Comparison of ENCODE assay signal across 29 cellular contexts in genomic region chr20:8519887-8520286, GRCh38.
"Had no signal": no experiment of that assay in that cellular context is flagged by ENCODE, and none has a peak within 500 bp of the region (broad histone marks: within the 10 kb centered on the region; RNA-seq: fewer than 3 reads in every experiment).

No MANE protein-coding gene starts in this region.

- H3K27ac Mint-ChIP-seq: naive thymus-derived CD4-positive, alpha-beta T cell; natural killer cell; nephron; neural progenitor cell; stimulated activated memory B cell treated with anti-CD40 and anti-IgM and Interleukin-4, amounts not matched to agents 10 μg/mL and 1 μg/mL and 100 μg/mL, for 72 hours; type B pancreatic cell had no signal

- H3K9me3 Mint-ChIP-seq: natural killer cell; nephron; neural progenitor cell; stimulated activated memory B cell treated with anti-CD40 and anti-IgM and Interleukin-4, amounts not matched to agents 10 μg/mL and 1 μg/mL and 100 μg/mL, for 72 hours; type B pancreatic cell had no signal

- H3K27ac ChIP-seq: neural progenitor cell, pancreas, prostate gland, right lobe of liver, sigmoid colon, suprapubic skin, testis, tibial artery, transverse colon, upper lobe of right lung, uterus had no signal

- H3K27me3 ChIP-seq: neural progenitor cell, pancreas, right lobe of liver, sigmoid colon, suprapubic skin, testis, tibial artery, transverse colon, upper lobe of right lung, uterus had no signal

- H3K4me3 ChIP-seq: neural progenitor cell, pancreas, prostate gland, right lobe of liver, sigmoid colon, suprapubic skin, testis, tibial artery, transverse colon, upper lobe of right lung, uterus had no signal

- H3K4me1 Mint-ChIP-seq: stimulated activated naive CD8-positive, alpha-beta T cell treated with anti-CD3 and anti-CD28 coated beads, Interleukin-15, amount 100 ng/mL, for 72 hours had no signal

- H3K27me3 Mint-ChIP-seq: stimulated activated memory B cell treated with anti-CD40 and anti-IgM and Interleukin-4, amounts not matched to agents 10 μg/mL and 1 μg/mL and 100 μg/mL, for 72 hours; stimulated activated naive CD8-positive, alpha-beta T cell treated with anti-CD3 and anti-CD28 coated beads, Interleukin-15, amount 100 ng/mL, for 72 hours; type B pancreatic cell had no signal

- H3K36me3 Mint-ChIP-seq: naive thymus-derived CD4-positive, alpha-beta T cell; natural killer cell; neural progenitor cell; stimulated activated memory B cell treated with anti-CD40 and anti-IgM and Interleukin-4, amounts not matched to agents 10 μg/mL and 1 μg/mL and 100 μg/mL, for 72 hours; type B pancreatic cell had no signal

- H3K9me3 ChIP-seq: pancreas, prostate gland, right lobe of liver, sigmoid colon, suprapubic skin, testis, tibial artery, transverse colon, upper lobe of right lung, uterus had no signal

- ATAC-seq: naive thymus-derived CD4-positive, alpha-beta T cell; natural killer cell; pancreas; right cardiac atrium; right lobe of liver; stimulated activated memory B cell treated with anti-CD40 and anti-IgM and Interleukin-4, amounts not matched to agents 10 μg/mL and 1 μg/mL and 100 μg/mL, for 72 hours; stimulated activated naive CD8-positive, alpha-beta T cell treated with anti-CD3 and anti-CD28 coated beads, Interleukin-15, amount 100 ng/mL, for 72 hours; stimulated activated naive CD8-positive, alpha-beta T cell treated with anti-CD3 and anti-CD28 coated beads, Interleukin-15, Interleukin-2, amounts not matched to agents 100 U/mL and 50 U/mL, for 24 hours; upper lobe of right lung had no signal

- H3K9ac ChIP-seq: neural progenitor cell had no signal

- DNase-seq: naive thymus-derived CD4-positive, alpha-beta T cell; natural killer cell; nucleus accumbens; pancreas; retina; right cardiac atrium; right lobe of liver; sigmoid colon; small intestine; stimulated activated CD4-positive, alpha-beta T cell treated with anti-CD3 and anti-CD28 coated beads, Interleukin-12 subunit alpha, Interleukin-12 subunit beta, amount 100 ng/mL, for 4 hours; stimulated activated CD4-positive, alpha-beta T cell treated with anti-CD3 and anti-CD28 coated beads, Interleukin-1b, Interleukin-23, amount 100 ng/mL, for 48 hours; stimulated activated CD4-positive, alpha-beta T cell treated with anti-CD3 and anti-CD28 coated beads, Interleukin-4, amount 100 ng/mL, for 1 hour; stimulated activated CD4-positive, alpha-beta T cell treated with anti-CD3 and anti-CD28 coated beads, Interleukin-4, amount 100 ng/mL, for 4 hours; stimulated activated CD8-positive, alpha-beta memory T cell treated with anti-CD3 and anti-CD28 coated beads, Interleukin-4, amount 100 ng/mL, for 48 hours; stimulated activated naive CD4-positive, alpha-beta T cell; stimulated activated naive CD8-positive, alpha-beta T cell treated with anti-CD3 and anti-CD28 coated beads, Interleukin-15, amount 100 ng/mL, for 72 hours; stimulated activated naive CD8-positive, alpha-beta T cell treated with anti-CD3 and anti-CD28 coated beads, Interleukin-15, Interleukin-2, amounts not matched to agents 100 U/mL and 50 U/mL, for 24 hours; substantia nigra; testis; tibial artery; transverse colon; upper lobe of right lung; uterus had no signal

- H3K36me3 ChIP-seq: neural progenitor cell, pancreas, prostate gland, right lobe of liver, sigmoid colon, suprapubic skin, tibial artery, transverse colon, upper lobe of right lung, uterus had no signal

- H3K4me3 Mint-ChIP-seq: naive thymus-derived CD4-positive, alpha-beta T cell; natural killer cell; nephron; neural progenitor cell; stimulated activated memory B cell treated with anti-CD40 and anti-IgM and Interleukin-4, amounts not matched to agents 10 μg/mL and 1 μg/mL and 100 μg/mL, for 72 hours; stimulated activated naive CD8-positive, alpha-beta T cell treated with anti-CD3 and anti-CD28 coated beads, Interleukin-15, amount 100 ng/mL, for 72 hours; type B pancreatic cell had no signal

- H3K4me1 ChIP-seq: prostate gland, right lobe of liver, suprapubic skin, testis, tibial artery, transverse colon, upper lobe of right lung, uterus had no signal
